In genomic region chr3:62373215-62373614, GRCh38 we compare ENCODE assay signal across 14 cellular contexts. TPM values are rescaled to one million over a fixed set of nuclear protein-coding genes. Genes with fewer than 3 reads are reported as not detected.
A peak's percentile ranks its signal among the peaks of the same experiment; 100 is the strongest.
DNase-seq lines count a peak whose midpoint lies in the region; TF ChIP-seq lines count a peak whose summit lies in the region.
"Had no signal": no experiment of that assay in that cellular context is flagged by ENCODE, and none has a peak within 500 bp of the region (broad histone marks: within the 10 kb centered on the region; RNA-seq: fewer than 3 reads in every experiment).

Gene FEZF2 (minus strand): TSS chr3:62373550. CDS start chr3:62372868, 682 bp downstream.

- H3K9me2 ChIP-seq in hepatocyte (replicated peaks; ENCODE audit: insufficient read depth): no peaks in the 10 kb centered on the region

- H4K20me1 ChIP-seq in hepatocyte (ENCODE audit: insufficient read depth, poor library complexity, severe bottlenecking) (no peaks in the 10 kb centered on the region), smooth muscle cell (ENCODE audit: low read depth) (no peaks in the 10 kb centered on the region)

- peaks cover 91% of the 10 kb centered on the region for H3K27me3 ChIP-seq in WERI-Rb-1 (ENCODE audit: insufficient read depth, low read depth, severe bottlenecking)
- peaks cover 98% of the 10 kb centered on the region for H3K27me3 ChIP-seq in hepatocyte
- peaks cover 100% of the 10 kb centered on the region for H3K27me3 ChIP-seq in smooth muscle cell (ENCODE audit: low read depth)

- peak; percentile 37 for DNase-seq in NCI-H748 (lab: John Stamatoyannopoulos, UW; ENCODE audit: unreplicated experiment)
- no peak for DNase-seq in NCI-H748 treated with DMSO at 0.1 percent for 48 hours (lab: John Stamatoyannopoulos, UW)
- no peak for DNase-seq in WERI-Rb-1
- no peak for DNase-seq in hepatocyte (ENCODE audit: low spot score)
- no peak for DNase-seq in smooth muscle cell (lab: John Stamatoyannopoulos, UW; ENCODE audit: unreplicated experiment)
- no peak for DNase-seq in NCI-H187 treated with DMSO at 0.1 percent for 48 hours (lab: John Stamatoyannopoulos, UW)
- DNase-seq in stimulated activated CD4-positive, alpha-beta T cell treated with anti-CD3 and anti-CD28 coated beads, Interleukin-2, amount 100 ng/mL, for 24 hours: no peak
- DNase-seq in HPDE6-E6E7 (ENCODE audit: extremely low spot score): no peak
- DNase-seq: activated naive CD4-positive, alpha-beta T cell treated with anti-CD3 and anti-CD28 coated beads, Interleukin-2, amount 50 U/mL, for 16 hours; midbrain; stimulated activated CD4-positive, alpha-beta T cell treated with anti-CD3 and anti-CD28 coated beads, Interleukin-1b, Interleukin-23, amount 100 ng/mL, for 48 hours had no signal

- no peak within 1 kb of the TSS for H3K9ac ChIP-seq in smooth muscle cell (ENCODE audit: low read depth)

- no peaks in the 10 kb centered on the region for H3F3A ChIP-seq in smooth muscle cell (ENCODE audit: low read depth)

- no peaks in the 10 kb centered on the region for H3K79me2 ChIP-seq in hepatocyte
- H3K79me2 ChIP-seq in smooth muscle cell (ENCODE audit: low read depth): no peaks in the 10 kb centered on the region

- H3K36me3 ChIP-seq in WERI-Rb-1 (no peaks in the 10 kb centered on the region), hepatocyte (replicated peaks; ENCODE audit: insufficient read depth, low read depth) (no peaks in the 10 kb centered on the region), smooth muscle cell (ENCODE audit: low read depth) (no peaks in the 10 kb centered on the region)

- H2AFZ ChIP-seq in hepatocyte (peak within 1 kb of the TSS; percentile 28), smooth muscle cell (ENCODE audit: low read depth) (no peak within 1 kb of the TSS)

- 2% methylated on average over 27 of the region's 28 CpGs for WGBS in hepatocyte (ENCODE audit: low lambda C conversion rate, missing lambda C conversion rate)
- 2% methylated on average over 24 of the region's 28 CpGs for WGBS in smooth muscle cell (ENCODE audit: low lambda C conversion rate)

- H3K4me3 ChIP-seq in WERI-Rb-1 (ENCODE audit: low read depth, low read length): peak within 1 kb of the TSS; percentile 35
- H3K4me3 ChIP-seq in hepatocyte: peak within 1 kb of the TSS; percentile 13
- H3K4me3 ChIP-seq in smooth muscle cell: peak within 1 kb of the TSS; percentile 36

- H3K4me2 ChIP-seq in hepatocyte: peak within 1 kb of the TSS; percentile 70
- H3K4me2 ChIP-seq in smooth muscle cell: peak within 1 kb of the TSS; percentile 78

- H3K4me1 ChIP-seq in hepatocyte (ENCODE audit: insufficient read depth) (peaks cover 11% of the 10 kb centered on the region), smooth muscle cell (ENCODE audit: low read depth) (peaks cover 59% of the 10 kb centered on the region)

- peaks cover under 1% of the 10 kb centered on the region for H3K9me3 ChIP-seq in WERI-Rb-1 (ENCODE audit: severe bottlenecking)
- no peaks in the 10 kb centered on the region for H3K9me3 ChIP-seq in hepatocyte (ENCODE audit: low read depth)
- no peaks in the 10 kb centered on the region for H3K9me3 ChIP-seq in smooth muscle cell (replicated peaks; ENCODE audit: low read depth)

- TF ChIP-seq CTCF in WERI-Rb-1 (IDR thresholded peaks at IDR 0.05; ENCODE audit: low read depth, low read length): no peak
- no peak for TF ChIP-seq CTCF in hepatocyte (IDR thresholded peaks at IDR 0.05; ENCODE audit: poor library complexity)
- no peak for TF ChIP-seq CTCF in smooth muscle cell (IDR thresholded peaks at IDR 0.05; ENCODE audit: borderline replicate concordance, insufficient read depth, poor library complexity, severe bottlenecking)

- H3K27ac ChIP-seq in WERI-Rb-1: no peak within 1 kb of the TSS
- H3K27ac ChIP-seq in hepatocyte: no peak within 1 kb of the TSS
- no peak within 1 kb of the TSS for H3K27ac ChIP-seq in smooth muscle cell (ENCODE audit: low read depth)
- H3K27ac ChIP-seq: VCaP had no signal

RNA-seq across cellular contexts. Expression of gene FEZF2, which starts in this region (rescaled TPM):
- total RNA-seq in hepatocyte (not detected in 2 replicates), smooth muscle cell (not detected in 2 replicates)
- polyA plus RNA-seq in hepatocyte (not detected in 2 replicates), smooth muscle cell (not detected in 2 replicates)
- total RNA-seq: esophagus mucosa, ureter had no signal
